In genomic region chr5:98929982-98930355, GRCh38 we compare ENCODE assay signal across 8 cellular contexts. TPM values are rescaled to one million over a fixed set of nuclear protein-coding genes. Genes with fewer than 3 reads are reported as not detected.
DNase-seq lines count a peak whose midpoint lies in the region; ATAC-seq and TF ChIP-seq lines count a peak whose summit lies in the region.

No MANE protein-coding gene starts in this region.

- peak overlapping the region; percentile 59 for H3K4me2 ChIP-seq in fibroblast of lung (ENCODE audit: extremely low read depth, insufficient read depth, low read length)

- H3K4me3 ChIP-seq in GM12875 (ENCODE audit: low read depth, low read length) (peak overlapping the region; percentile 98), SJSA1 (peak overlapping the region; percentile 78), fibroblast of lung (replicated peaks in 1 of 4; ENCODE audit: control extremely low read depth in 1 of 4, insufficient read depth in 1 of 4, low read depth in 3 of 4, low read length in 4 of 4) (peak overlapping the region; percentile 75 to 97 (median 92)), retinal pigment epithelial cell (ENCODE audit: low read length) (peak overlapping the region; percentile 93)

- peaks cover 10% of the 10 kb centered on the region for H3K4me1 ChIP-seq in SJSA1 (replicated peaks)
- no peaks in the 10 kb centered on the region for H3K4me1 ChIP-seq in fibroblast of lung (ENCODE audit: control insufficient read depth, extremely low read depth, insufficient read depth, low read length)

- peaks cover 48% of the 10 kb centered on the region for H3K79me2 ChIP-seq in fibroblast of lung (ENCODE audit: control insufficient read depth, insufficient read depth, low read length)

- no peak for ATAC-seq in HG03139 (IDR thresholded peaks at IDR 0.05; ENCODE audit: unreplicated experiment)
- no peak for ATAC-seq in GM19455 (IDR thresholded peaks at IDR 0.05; ENCODE audit: unreplicated experiment)

- H3K27me3 ChIP-seq in SJSA1 (replicated peaks) (no peaks in the 10 kb centered on the region), fibroblast of lung (ENCODE audit: control insufficient read depth, insufficient read depth, low read length) (no peaks in the 10 kb centered on the region)

- H4K20me1 ChIP-seq in fibroblast of lung (ENCODE audit: control insufficient read depth, extremely low read depth, insufficient read depth, low read length) = no peaks in the 10 kb centered on the region

- DNase-seq in SJSA1 (ENCODE audit: low read depth in 1 of 2, low spot score in 2 of 2) = no peak
- DNase-seq in fibroblast of lung (ENCODE audit: low read depth in 2 of 2) = no peak
- DNase-seq in retinal pigment epithelial cell (ENCODE audit: low read depth) = no peak
- no peak for DNase-seq in NCI-H2196 (lab: John Stamatoyannopoulos, UW; ENCODE audit: unreplicated experiment)
- no peak for DNase-seq in activated CD4-positive, alpha-beta T cell treated with anti-CD3 and anti-CD28 coated beads for 48 hours

- no peak for TF ChIP-seq CTCF in GM12875 (IDR thresholded peaks at IDR 0.05; ENCODE audit: borderline replicate concordance, insufficient read depth, low read depth, low read length)
- TF ChIP-seq CTCF in fibroblast of lung (conservative IDR thresholded peaks at IDR 0.05 in 1 of 2, IDR thresholded peaks at IDR 0.05 in 1 of 2; ENCODE audit: low read depth in 1 of 2, low read length in 2 of 2) = no peak
- TF ChIP-seq CTCF in retinal pigment epithelial cell (conservative IDR thresholded peaks at IDR 0.05; ENCODE audit: low read depth, low read length) = no peak

- H3K36me3 ChIP-seq in SJSA1 (peaks cover 39% of the 10 kb centered on the region), fibroblast of lung (ENCODE audit: control insufficient read depth, insufficient read depth, low read length) (no peaks in the 10 kb centered on the region)

- peak overlapping the region; percentile 100 for H3K9ac ChIP-seq in fibroblast of lung (ENCODE audit: insufficient read depth, low read length)

- no peak overlapping the region for H2AFZ ChIP-seq in fibroblast of lung (ENCODE audit: low read length)

- peak overlapping the region; percentile 99 for H3K27ac ChIP-seq in SJSA1
- peak overlapping the region; percentile 100 for H3K27ac ChIP-seq in fibroblast of lung (ENCODE audit: insufficient read depth, low read length)

- H3K9me3 ChIP-seq in SJSA1 (replicated peaks) (no peaks in the 10 kb centered on the region), fibroblast of lung (ENCODE audit: control insufficient read depth, insufficient read depth, low read depth, low read length) (no peaks in the 10 kb centered on the region)

RNA-seq across cellular contexts. Expression of gene CHD1, which starts 1.2 kb away (rescaled TPM):
- total RNA-seq in SJSA1 (2014; rRNA removed; shearing (Covaris generic)) = 27.3 and 61.0 TPM in 2 replicates
- total RNA-seq in fibroblast of lung = 48.0 and 48.4 TPM in 2 replicates
- 18.2 and 20.3 TPM in 2 replicates for polyA plus RNA-seq in fibroblast of lung
- polyA plus RNA-seq in fibroblast of lung (2012) = 12.0 and 13.3 TPM in 2 replicates
- 3.1 TPM in 2 replicates for polyA minus RNA-seq in fibroblast of lung (ENCODE audit: low replicate concordance)
